In the genomic region with DNA sequence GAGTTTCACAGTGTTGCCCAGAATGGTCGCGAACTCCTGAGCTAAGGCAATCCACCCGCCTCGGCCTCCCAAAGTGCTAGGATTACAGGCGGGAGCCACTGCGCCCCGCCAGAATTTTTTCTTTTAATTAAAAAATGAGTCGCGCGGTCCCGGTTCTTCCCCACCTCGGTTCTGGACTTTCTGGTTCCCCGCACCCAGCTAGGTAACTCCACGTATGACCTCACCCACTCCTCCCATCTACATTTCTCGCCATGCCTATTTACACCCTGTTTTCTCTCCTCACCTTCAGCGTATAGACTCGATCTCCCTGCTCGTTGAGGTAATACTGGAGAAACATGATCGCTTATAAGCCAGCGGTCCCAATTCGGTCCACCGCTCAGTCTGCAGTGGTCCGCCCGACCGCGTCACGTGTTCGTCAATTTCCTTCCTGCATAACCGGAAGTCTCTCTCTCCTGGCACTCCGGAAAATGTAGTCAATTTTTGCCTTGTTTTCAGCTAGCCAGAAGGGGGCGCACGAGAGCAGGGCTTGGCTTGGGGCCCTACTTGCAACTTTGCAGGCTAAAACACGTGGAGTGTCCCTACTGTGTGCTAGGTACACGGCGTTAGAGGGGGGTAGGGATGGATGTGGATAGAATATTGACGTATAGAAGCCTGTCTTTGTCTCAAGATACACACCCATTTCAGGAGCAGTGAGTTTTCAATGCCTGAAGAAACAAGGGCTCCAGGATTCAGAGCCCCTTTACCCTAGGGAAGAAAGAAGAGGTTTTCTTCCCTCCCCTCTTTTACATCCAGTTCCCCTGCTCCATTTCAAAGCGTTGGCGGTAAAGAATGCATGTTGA, we compare ENCODE assay signal across 8 cellular contexts. TPM values are rescaled to one million over a fixed set of nuclear protein-coding genes. Genes with fewer than 3 reads are reported as not detected.
DNase-seq lines count a peak whose midpoint lies in the region; ATAC-seq and TF ChIP-seq lines count a peak whose summit lies in the region.

A gene (minus strand): TSS at position 400 of the 839 bp plus-strand sequence. CDS start 63 bp downstream, at position 337.
A gene with protein sequence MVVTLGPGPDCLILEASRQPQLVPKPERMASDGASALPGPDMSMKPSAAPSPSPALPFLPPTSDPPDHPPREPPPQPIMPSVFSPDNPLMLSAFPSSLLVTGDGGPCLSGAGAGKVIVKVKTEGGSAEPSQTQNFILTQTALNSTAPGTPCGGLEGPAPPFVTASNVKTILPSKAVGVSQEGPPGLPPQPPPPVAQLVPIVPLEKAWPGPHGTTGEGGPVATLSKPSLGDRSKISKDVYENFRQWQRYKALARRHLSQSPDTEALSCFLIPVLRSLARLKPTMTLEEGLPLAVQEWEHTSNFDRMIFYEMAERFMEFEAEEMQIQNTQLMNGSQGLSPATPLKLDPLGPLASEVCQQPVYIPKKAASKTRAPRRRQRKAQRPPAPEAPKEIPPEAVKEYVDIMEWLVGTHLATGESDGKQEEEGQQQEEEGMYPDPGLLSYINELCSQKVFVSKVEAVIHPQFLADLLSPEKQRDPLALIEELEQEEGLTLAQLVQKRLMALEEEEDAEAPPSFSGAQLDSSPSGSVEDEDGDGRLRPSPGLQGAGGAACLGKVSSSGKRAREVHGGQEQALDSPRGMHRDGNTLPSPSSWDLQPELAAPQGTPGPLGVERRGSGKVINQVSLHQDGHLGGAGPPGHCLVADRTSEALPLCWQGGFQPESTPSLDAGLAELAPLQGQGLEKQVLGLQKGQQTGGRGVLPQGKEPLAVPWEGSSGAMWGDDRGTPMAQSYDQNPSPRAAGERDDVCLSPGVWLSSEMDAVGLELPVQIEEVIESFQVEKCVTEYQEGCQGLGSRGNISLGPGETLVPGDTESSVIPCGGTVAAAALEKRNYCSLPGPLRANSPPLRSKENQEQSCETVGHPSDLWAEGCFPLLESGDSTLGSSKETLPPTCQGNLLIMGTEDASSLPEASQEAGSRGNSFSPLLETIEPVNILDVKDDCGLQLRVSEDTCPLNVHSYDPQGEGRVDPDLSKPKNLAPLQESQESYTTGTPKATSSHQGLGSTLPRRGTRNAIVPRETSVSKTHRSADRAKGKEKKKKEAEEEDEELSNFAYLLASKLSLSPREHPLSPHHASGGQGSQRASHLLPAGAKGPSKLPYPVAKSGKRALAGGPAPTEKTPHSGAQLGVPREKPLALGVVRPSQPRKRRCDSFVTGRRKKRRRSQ (plus strand): TSS at position 579 of the 839 bp plus-strand sequence. CDS start 382 bp downstream, outside the sequence.

- H3K4me1 Mint-ChIP-seq in activated T-cell treated with anti-CD3 and anti-CD28 coated beads, Interleukin-2, amount 50 U/mL, for 72 hours (ENCODE audit: low read depth): peaks cover 31% of the 10 kb centered on the region
- peaks cover 6 to 30% (median 27%) of the 10 kb centered on the region in 4 donors for H3K4me1 Mint-ChIP-seq in naive thymus-derived CD8-positive, alpha-beta T cell
- peaks cover 12 to 36% of the 10 kb centered on the region in 2 donors for H3K4me1 Mint-ChIP-seq in stimulated activated naive B cell treated with anti-CD40 and anti-IgM and Interleukin-4, amounts not matched to agents 10 μg/mL and 1 μg/mL and 100 μg/mL, for 72 hours

- H4K20me1 ChIP-seq in DOHH2 (ENCODE audit: control insufficient read depth, insufficient read depth, low read depth, low read length): no peaks in the 10 kb centered on the region
- no peaks in the 10 kb centered on the region for H4K20me1 ChIP-seq in fibroblast of lung (ENCODE audit: control insufficient read depth, extremely low read depth, insufficient read depth, low read length)

- H3K4me3 Mint-ChIP-seq in activated T-cell treated with anti-CD3 and anti-CD28 coated beads, Interleukin-2, amount 50 U/mL, for 72 hours: no peak within 1 kb of the TSS
- H3K4me3 Mint-ChIP-seq in naive thymus-derived CD8-positive, alpha-beta T cell: no peak within 1 kb of the TSS
- H3K4me3 Mint-ChIP-seq in stimulated activated naive B cell treated with anti-CD40 and anti-IgM and Interleukin-4, amounts not matched to agents 10 μg/mL and 1 μg/mL and 100 μg/mL, for 72 hours: no peak within 1 kb of the TSS

- H3K9ac ChIP-seq in fibroblast of lung (ENCODE audit: insufficient read depth, low read length): peak within 1 kb of the TSS; percentile 77

- in situ Hi-C loops in Panc1 (cut with HindIII; ENCODE audit: low pct_unique_long_range_greater_than_20kb, low sequenced_read_pairs): no loop called here

- H3K9me3 ChIP-seq in DOHH2 (ENCODE audit: control insufficient read depth, insufficient read depth, low read length): no peaks in the 10 kb centered on the region
- no peaks in the 10 kb centered on the region for H3K9me3 ChIP-seq in KOPT-K1 (ENCODE audit: insufficient read depth, low read length, poor library complexity, severe bottlenecking)
- H3K9me3 ChIP-seq in Panc1 (ENCODE audit: control insufficient read depth, insufficient read depth, low read depth, low read length): no peaks in the 10 kb centered on the region
- no peaks in the 10 kb centered on the region for H3K9me3 ChIP-seq in fibroblast of lung (ENCODE audit: control insufficient read depth, insufficient read depth, low read depth, low read length)

- CTCF ChIA-PET in Panc1 (lab: Charles Lee): interaction anchor here (0.9 to 1.1 kb wide), 5 partner anchors 12 to 25 kb away, joined by 3 to 12 read pairs (median 4); a partner anchor contains a TSS

- H3K27me3 Mint-ChIP-seq in activated T-cell treated with anti-CD3 and anti-CD28 coated beads, Interleukin-2, amount 50 U/mL, for 72 hours (ENCODE audit: low read depth): no peaks in the 10 kb centered on the region
- H3K27me3 Mint-ChIP-seq in naive thymus-derived CD8-positive, alpha-beta T cell: no peaks in the 10 kb centered on the region
- H3K27me3 Mint-ChIP-seq in stimulated activated naive B cell treated with anti-CD40 and anti-IgM and Interleukin-4, amounts not matched to agents 10 μg/mL and 1 μg/mL and 100 μg/mL, for 72 hours: peaks cover 0 to under 1% of the 10 kb centered on the region in 2 donors

- H3F3A ChIP-seq in DOHH2 (ENCODE audit: control insufficient read depth, insufficient read depth): peaks cover 23% of the 10 kb centered on the region

- POLR2A ChIA-PET in Panc1 (lab: Charles Lee): interaction anchor here (0.6 kb wide), 1 partner anchor 34 kb away, joined by 15 read pairs; no protein-coding TSS in a partner anchor
- POLR2A ChIA-PET in naive thymus-derived CD8-positive, alpha-beta T cell (lab: Charles Lee): interaction anchor here (0.7 to 1.9 kb wide), 16 partner anchors 9 to 645 kb away, joined by 3 to 48 read pairs (median 4); a partner anchor contains a TSS

- BruUV-seq in Panc1 (replicated peaks; lab: Mats Ljungman, UMichigan): no TSS peak

- H3K36me3 Mint-ChIP-seq in activated T-cell treated with anti-CD3 and anti-CD28 coated beads, Interleukin-2, amount 50 U/mL, for 72 hours (ENCODE audit: insufficient read depth in 2 of 2): peaks cover 6 to 20% of the 10 kb centered on the region in 2 donors
- H3K36me3 Mint-ChIP-seq in naive thymus-derived CD8-positive, alpha-beta T cell: peaks cover 5 to 27% (median 7%) of the 10 kb centered on the region in 3 donors
- H3K36me3 Mint-ChIP-seq in stimulated activated naive B cell treated with anti-CD40 and anti-IgM and Interleukin-4, amounts not matched to agents 10 μg/mL and 1 μg/mL and 100 μg/mL, for 72 hours: peaks cover 18 to 22% of the 10 kb centered on the region in 2 donors

- ATAC-seq in GM21737 (IDR thresholded peaks at IDR 0.05; ENCODE audit: unreplicated experiment): peak; percentile 72
- ATAC-seq in Panc1: peak; percentile 91
- peak; percentile 93 for ATAC-seq in activated T-cell treated with anti-CD3 and anti-CD28 coated beads, Interleukin-2, amount 50 U/mL, for 72 hours (replicated peaks in 1 of 2)
- peak; percentile 85 to 87 for ATAC-seq in naive thymus-derived CD8-positive, alpha-beta T cell
- peak; percentile 93 to 94 for ATAC-seq in stimulated activated naive B cell treated with anti-CD40 and anti-IgM and Interleukin-4, amounts not matched to agents 10 μg/mL and 1 μg/mL and 100 μg/mL, for 72 hours (replicated peaks)

- no peaks in the 10 kb centered on the region for H3K9me2 ChIP-seq in DOHH2 (replicated peaks; ENCODE audit: control insufficient read depth, low read length)

- H3K4me1 ChIP-seq in DOHH2 (ENCODE audit: control insufficient read depth, low read length) (peaks cover 26% of the 10 kb centered on the region), Panc1 (ENCODE audit: control insufficient read depth, insufficient read depth, low read length) (peaks cover 23% of the 10 kb centered on the region), fibroblast of lung (ENCODE audit: control insufficient read depth, extremely low read depth, insufficient read depth, low read length) (no peaks in the 10 kb centered on the region)

- peak within 1 kb of the TSS; percentile 64 for H3K27ac Mint-ChIP-seq in activated T-cell treated with anti-CD3 and anti-CD28 coated beads, Interleukin-2, amount 50 U/mL, for 72 hours
- H3K27ac Mint-ChIP-seq in naive thymus-derived CD8-positive, alpha-beta T cell: peak within 1 kb of the TSS in 8 of 10 donors; percentile 12 to 90 (median 84)
- peak within 1 kb of the TSS; percentile 95 for H3K27ac Mint-ChIP-seq in stimulated activated naive B cell treated with anti-CD40 and anti-IgM and Interleukin-4, amounts not matched to agents 10 μg/mL and 1 μg/mL and 100 μg/mL, for 72 hours

- peak; percentile 92 for TF ChIP-seq CTCF in DOHH2 (IDR thresholded peaks at IDR 0.05; ENCODE audit: low read depth, low read length, poor library complexity, severe bottlenecking)
- TF ChIP-seq CTCF in Panc1 (IDR thresholded peaks at IDR 0.05): peak; percentile 99
- TF ChIP-seq CTCF in fibroblast of lung (conservative IDR thresholded peaks at IDR 0.05 in 1 of 2, IDR thresholded peaks at IDR 0.05 in 1 of 2; ENCODE audit: low read depth in 1 of 2, low read length in 2 of 2): peak; percentile 85 to 98

- H3K27ac ChIP-seq in DOHH2 (ENCODE audit: low read depth, low read length) (peak within 1 kb of the TSS; percentile 78), KOPT-K1 (ENCODE audit: low read depth, low read length, poor library complexity, severe bottlenecking) (peak within 1 kb of the TSS; percentile 81), Panc1 (ENCODE audit: low read length) (peak within 1 kb of the TSS; percentile 96), fibroblast of lung (ENCODE audit: insufficient read depth, low read length) (peak within 1 kb of the TSS; percentile 86)

- H3K36me3 ChIP-seq in DOHH2 (ENCODE audit: control insufficient read depth, low read length): peaks cover 30% of the 10 kb centered on the region
- H3K36me3 ChIP-seq in KOPT-K1 (ENCODE audit: insufficient read depth, low read length): peaks cover 36% of the 10 kb centered on the region
- peaks cover 10% of the 10 kb centered on the region for H3K36me3 ChIP-seq in Panc1 (ENCODE audit: control insufficient read depth, insufficient read depth, low read length)
- no peaks in the 10 kb centered on the region for H3K36me3 ChIP-seq in fibroblast of lung (ENCODE audit: control insufficient read depth, insufficient read depth, low read length)

- intact Hi-C loops in Panc1 (cut with micrococcal nuclease; ENCODE audit: unreplicated experiment): no loop called here

- H3K4me2 ChIP-seq in DOHH2 (ENCODE audit: low read length) (peak within 1 kb of the TSS; percentile 62), fibroblast of lung (ENCODE audit: extremely low read depth, insufficient read depth, low read length) (peak within 1 kb of the TSS; percentile 73)

- peak within 1 kb of the TSS; percentile 96 for H2AFZ ChIP-seq in fibroblast of lung (ENCODE audit: low read length)

- peaks cover 27% of the 10 kb centered on the region for H3K79me2 ChIP-seq in DOHH2 (ENCODE audit: control insufficient read depth, low read length)
- peaks cover 19% of the 10 kb centered on the region for H3K79me2 ChIP-seq in fibroblast of lung (ENCODE audit: control insufficient read depth, insufficient read depth, low read length)

- H3K4me3 ChIP-seq in DOHH2 (ENCODE audit: low read length) (peak within 1 kb of the TSS; percentile 98), Panc1 (ENCODE audit: low read depth in 2 of 2, low read length in 2 of 2) (peak within 1 kb of the TSS; percentile 81 to 82), fibroblast of lung (replicated peaks in 1 of 4; ENCODE audit: control extremely low read depth in 1 of 4, insufficient read depth in 1 of 4, low read depth in 3 of 4, low read length in 4 of 4) (peak within 1 kb of the TSS; percentile 58 to 99 (median 93))

- DNase-seq in Panc1 (ENCODE audit: low read depth, low spot score): peak; percentile 87
- DNase-seq in activated T-cell treated with anti-CD3 and anti-CD28 coated beads, Interleukin-2, amount 50 U/mL, for 72 hours: peak; percentile 92 to 95
- DNase-seq in fibroblast of lung (ENCODE audit: low read depth in 2 of 2): peak; percentile 93 to 95
- DNase-seq in naive thymus-derived CD8-positive, alpha-beta T cell: peak; percentile 84 to 95 (median 93)
- DNase-seq in stimulated activated naive B cell treated with anti-CD40 and anti-IgM and Interleukin-4, amounts not matched to agents 10 μg/mL and 1 μg/mL and 100 μg/mL, for 72 hours: peak; percentile 88

- H3K27me3 ChIP-seq in DOHH2 (ENCODE audit: control insufficient read depth, low read length): 0 out of 2 replicates have a peak, but pooled peaks cover 2% of the 10 kb centered on the region
- H3K27me3 ChIP-seq in Panc1 (ENCODE audit: control insufficient read depth, insufficient read depth, low read length): no peaks in the 10 kb centered on the region
- no peaks in the 10 kb centered on the region for H3K27me3 ChIP-seq in fibroblast of lung (ENCODE audit: control insufficient read depth, insufficient read depth, low read length)

- H3K9me3 Mint-ChIP-seq in activated T-cell treated with anti-CD3 and anti-CD28 coated beads, Interleukin-2, amount 50 U/mL, for 72 hours: no peaks in the 10 kb centered on the region
- H3K9me3 Mint-ChIP-seq in naive thymus-derived CD8-positive, alpha-beta T cell: no peaks in the 10 kb centered on the region
- H3K9me3 Mint-ChIP-seq in stimulated activated naive B cell treated with anti-CD40 and anti-IgM and Interleukin-4, amounts not matched to agents 10 μg/mL and 1 μg/mL and 100 μg/mL, for 72 hours: peaks cover 2 to 3% of the 10 kb centered on the region in 2 donors

RNA-seq across cellular contexts. Expression of the first gene that starts in this region (rescaled TPM):
- total RNA-seq in Panc1 (2021; ENCODE audit: unreplicated experiment) (306 TPM), fibroblast of lung (151 and 189 TPM in 2 replicates)
- 308 TPM for polyA plus RNA-seq in Panc1 (2012; ENCODE audit: insufficient read length)
- 100 to 1,000 TPM; 126 to 158 TPM for total RNA-seq in activated T-cell treated with anti-CD3 and anti-CD28 coated beads, Interleukin-2, amount 50 U/mL, for 72 hours
- polyA plus RNA-seq in fibroblast of lung: 277 and 392 TPM in 2 replicates
- 301 and 390 TPM in 2 replicates for polyA plus RNA-seq in fibroblast of lung (2012)
- polyA minus RNA-seq in fibroblast of lung (ENCODE audit: low replicate concordance): 153 and 232 TPM in 2 replicates
- 10 to 100 TPM; 61.7 to 64.4 TPM for total RNA-seq in naive thymus-derived CD8-positive, alpha-beta T cell
- 100 to 1,000 TPM; 239 to 320 (median 257) TPM for polyA plus RNA-seq in naive thymus-derived CD8-positive, alpha-beta T cell

RNA-seq across cellular contexts. Expression of the second gene that starts in this region (rescaled TPM):
- 0.05 TPM for total RNA-seq in Panc1 (2021; ENCODE audit: unreplicated experiment)
- not detected for polyA plus RNA-seq in Panc1 (2012; ENCODE audit: insufficient read length)
- total RNA-seq in activated T-cell treated with anti-CD3 and anti-CD28 coated beads, Interleukin-2, amount 50 U/mL, for 72 hours: not detected
- not detected in 2 replicates for total RNA-seq in fibroblast of lung
- not detected in 2 replicates for polyA plus RNA-seq in fibroblast of lung
- polyA plus RNA-seq in fibroblast of lung (2012): not detected in 2 replicates
- not detected in 2 replicates for polyA minus RNA-seq in fibroblast of lung (ENCODE audit: low replicate concordance)
- total RNA-seq in naive thymus-derived CD8-positive, alpha-beta T cell: not detected
- not detected for polyA plus RNA-seq in naive thymus-derived CD8-positive, alpha-beta T cell

Comparison
In these comparisons a context has a peak if more than half of its experiments do, and no peak if none do; other contexts are left out.
1. Peak in every context shown above with its lines: DNase-seq, ATAC-seq, H3K4me3 ChIP-seq and H3K27ac ChIP-seq.